ENCODE assay signal across 20 cellular contexts in genomic region chr4:159484861-159485260, GRCh38.
DNase-seq lines count a peak whose midpoint lies in the region; ATAC-seq and TF ChIP-seq lines count a peak whose summit lies in the region.
"Had no signal": no experiment of that assay in that cellular context is flagged by ENCODE, and none has a peak within 500 bp of the region (broad histone marks: within the 10 kb centered on the region; RNA-seq: fewer than 3 reads in every experiment).

No MANE protein-coding gene starts in this region.

- ATAC-seq in foreskin keratinocyte, result no peak
- ATAC-seq: SK-N-SH treated with all-trans-retinoic acid at 6 μM for 48 hours had no signal

- peak overlapping the region; percentile 83 for H3K27ac ChIP-seq in SK-N-MC
- no peak overlapping the region for H3K27ac ChIP-seq in foreskin keratinocyte
- no peak overlapping the region for H3K27ac ChIP-seq in ascending aorta
- H3K27ac ChIP-seq: BLaER1 had no signal

- H3K36me3 ChIP-seq in SK-N-MC (ENCODE audit: insufficient read depth, low read length) (peaks cover 8% of the 10 kb centered on the region), skeletal muscle satellite cell (ENCODE audit: insufficient read depth, low read length) (no peaks in the 10 kb centered on the region), ascending aorta (no peaks in the 10 kb centered on the region)
- H3K36me3 ChIP-seq: BLaER1, MG63 had no signal

- peak overlapping the region; percentile 53 for H3K4me3 ChIP-seq in SK-N-MC
- H3K4me3 ChIP-seq in skeletal muscle satellite cell (ENCODE audit: low read length), result no peak overlapping the region
- no peak overlapping the region for H3K4me3 ChIP-seq in ascending aorta
- H3K4me3 ChIP-seq: BLaER1, MG63 had no signal

- H3K27me3 ChIP-seq in foreskin keratinocyte (peaks cover 3% of the 10 kb centered on the region), skeletal muscle satellite cell (ENCODE audit: control insufficient read depth, insufficient read depth, low read length) (peaks cover 3% of the 10 kb centered on the region), ascending aorta (no peaks in the 10 kb centered on the region)
- H3K27me3 ChIP-seq: BLaER1 had no signal

- peak overlapping the region; percentile 42 for H3K9ac ChIP-seq in SK-N-MC (ENCODE audit: insufficient read length)
- peak overlapping the region; percentile 17 for H3K9ac ChIP-seq in skeletal muscle satellite cell (ENCODE audit: low read depth, low read length)
- H3K9ac ChIP-seq: BLaER1 had no signal

- no peaks in the 10 kb centered on the region for H3K9me3 ChIP-seq in SK-N-MC (ENCODE audit: low read depth, low read length)
- no peaks in the 10 kb centered on the region for H3K9me3 ChIP-seq in skeletal muscle satellite cell (replicated peaks; ENCODE audit: low read length)
- no peaks in the 10 kb centered on the region for H3K9me3 ChIP-seq in ascending aorta
- H3K9me3 ChIP-seq: BLaER1, MG63 had no signal

- H3K4me2 ChIP-seq in skeletal muscle satellite cell (ENCODE audit: low read length), result peak overlapping the region; percentile 21
- H3K4me2 ChIP-seq: BLaER1 had no signal

- DNase-seq in OCI-M1 (lab: John Stamatoyannopoulos, UW) (peak; percentile 24), SK-N-MC (ENCODE audit: low read depth, low spot score) (peak; percentile 90), foreskin keratinocyte (peak; percentile 12 to 40), NCI-H187 (lab: John Stamatoyannopoulos, UW) (no peak), ascending aorta (ENCODE audit: low spot score in 2 of 2) (no peak), NCI-H2107 (lab: John Stamatoyannopoulos, UW) (no peak)
- DNase-seq: CD4-positive, alpha-beta T cell; COR-L47; DMS79; H7; Kasumi-1; MG63; NCI-H1417 treated with DMSO at 0.1 percent for 48 hours; NCI-H2029; NCI-H524 treated with DMSO at 0.1 percent for 48 hours; NCI-H82; Right ventricle myocardium superior had no signal

- TF ChIP-seq CTCF in foreskin keratinocyte (conservative IDR thresholded peaks at IDR 0.05) (no peak), ascending aorta (IDR thresholded peaks at IDR 0.05) (no peak)

- intact Hi-C loops in ascending aorta (cut with DNase I), result no loop called here

- H3K4me1 ChIP-seq in foreskin keratinocyte, result peaks cover 4% of the 10 kb centered on the region
- peaks cover 29% of the 10 kb centered on the region for H3K4me1 ChIP-seq in skeletal muscle satellite cell (ENCODE audit: control insufficient read depth, insufficient read depth, low read length)
- H3K4me1 ChIP-seq in ascending aorta, result no peaks in the 10 kb centered on the region

Comparison
In these comparisons a context has a peak if more than half of its experiments do, and no peak if none do; other contexts are left out.
1. DNase-seq: peak in OCI-M1 (single experiment), SK-N-MC (single experiment) and foreskin keratinocyte (2 of 2); none in NCI-H187 (0 of 2), ascending aorta (0 of 2) and NCI-H2107 (single experiment).